Comparison of ENCODE assay signal across 14 cellular contexts in genomic region chrX:150688911-150689451, GRCh38. TPM values are rescaled to one million over a fixed set of nuclear protein-coding genes. Genes with fewer than 3 reads are reported as not detected.
A peak's percentile ranks its signal among the peaks of the same experiment; 100 is the strongest.
DNase-seq lines count a peak whose midpoint lies in the region; ATAC-seq, FAIRE-seq and TF ChIP-seq lines count a peak whose summit lies in the region.
"Had no signal": no experiment of that assay in that cellular context is flagged by ENCODE, and none has a peak within 500 bp of the region (broad histone marks: within the 10 kb centered on the region; RNA-seq: fewer than 3 reads in every experiment).

No MANE protein-coding gene starts in this region.

- peak overlapping the region; percentile 42 to 92 (median 92) for H3K27ac Mint-ChIP-seq in CD4-positive, CD25-positive, alpha-beta regulatory T cell
- no peak overlapping the region for H3K27ac Mint-ChIP-seq in natural killer cell treated with Interleukin-12 subunit alpha and Interleukin-12 subunit beta and Interleukin-15 and Interleukin-18, amount 100 ng/mL, for 72 hours
- H3K27ac Mint-ChIP-seq: activated B cell treated with CpG ODN at 0.5 μM for 24 hours had no signal

- peaks cover 11 to 45% (median 18%) of the 10 kb centered on the region in 4 donors for H3K4me1 Mint-ChIP-seq in CD4-positive, CD25-positive, alpha-beta regulatory T cell
- peaks cover 9 to 19% of the 10 kb centered on the region in 2 donors for H3K4me1 Mint-ChIP-seq in natural killer cell treated with Interleukin-12 subunit alpha and Interleukin-12 subunit beta and Interleukin-15 and Interleukin-18, amount 100 ng/mL, for 72 hours (ENCODE audit: low read depth in 2 of 2)

- TF ChIP-seq CTCF in astrocyte of the spinal cord (IDR thresholded peaks at IDR 0.05; ENCODE audit: low read depth, low read length) (no peak), keratinocyte (optimal IDR thresholded peaks at IDR 0.05 in 1 of 3, IDR thresholded peaks at IDR 0.05 in 1 of 3, conservative IDR thresholded peaks at IDR 0.05 in 1 of 3; ENCODE audit: extremely low read depth in 1 of 3, insufficient read depth in 2 of 3, low read length in 3 of 3) (peak in 1 of 3 experiments; percentile 1), left ventricle myocardium inferior (IDR thresholded peaks at IDR 0.05; ENCODE audit: borderline replicate concordance) (no peak)

- in situ Hi-C loops in astrocyte of the spinal cord (cut with HindIII; ENCODE audit: low sequenced_read_pairs), result no loop called here

- no peak overlapping the region for H3K27ac ChIP-seq in CD4-positive, CD25-positive, alpha-beta regulatory T cell (ENCODE audit: insufficient read depth, low read length, poor library complexity, severe bottlenecking)
- no peak overlapping the region; the same call in 1 of the 2 replicates for H3K27ac ChIP-seq in HUES6 (ENCODE audit: low read depth, low read length)
- peak overlapping the region; percentile 81 for H3K27ac ChIP-seq in keratinocyte (ENCODE audit: control insufficient read depth, insufficient read depth, low read length)
- H3K27ac ChIP-seq in left ventricle myocardium inferior (replicated peaks), result no peak overlapping the region
- H3K27ac ChIP-seq: cardiac muscle cell, spleen, stomach had no signal

- H3K4me1 ChIP-seq in CD4-positive, CD25-positive, alpha-beta regulatory T cell (ENCODE audit: control insufficient read depth, insufficient read depth, low read length, poor library complexity, severe bottlenecking), result peaks cover 21% of the 10 kb centered on the region
- peaks cover 21% of the 10 kb centered on the region for H3K4me1 ChIP-seq in HUES6 (ENCODE audit: control insufficient read depth, insufficient read depth, low read length)
- H3K4me1 ChIP-seq in keratinocyte (ENCODE audit: control insufficient read depth, extremely low read depth, insufficient read depth, low read length), result peaks cover 19% of the 10 kb centered on the region
- H3K4me1 ChIP-seq in left ventricle myocardium inferior, result no peaks in the 10 kb centered on the region

- peak; percentile 89 for FAIRE-seq in keratinocyte (lab: Jason Lieb, UNC)

- H3K27me3 ChIP-seq in CD4-positive, CD25-positive, alpha-beta regulatory T cell (ENCODE audit: control insufficient read depth, insufficient read depth, low read length), result no peaks in the 10 kb centered on the region
- H3K27me3 ChIP-seq in HUES6 (ENCODE audit: control insufficient read depth, insufficient read depth, low read length) (no peaks in the 10 kb centered on the region), keratinocyte (ENCODE audit: control insufficient read depth, extremely low read depth, insufficient read depth, low read length) (no peaks in the 10 kb centered on the region), left ventricle myocardium inferior (ENCODE audit: low read depth) (no peaks in the 10 kb centered on the region)
- H3K27me3 ChIP-seq: cardiac muscle cell, spleen, stomach had no signal

- H3K9me1 ChIP-seq in keratinocyte (ENCODE audit: control insufficient read depth, extremely low read depth, insufficient read depth, low read length), result no peaks in the 10 kb centered on the region

- H3K27me3 Mint-ChIP-seq in CD4-positive, CD25-positive, alpha-beta regulatory T cell, result no peaks in the 10 kb centered on the region
- H3K27me3 Mint-ChIP-seq in natural killer cell treated with Interleukin-12 subunit alpha and Interleukin-12 subunit beta and Interleukin-15 and Interleukin-18, amount 100 ng/mL, for 72 hours, result peaks cover 0 to 6% of the 10 kb centered on the region in 2 donors
- H3K27me3 Mint-ChIP-seq: activated B cell treated with CpG ODN at 0.5 μM for 24 hours had no signal

- no peak for DNase-seq in CD4-positive, CD25-positive, alpha-beta regulatory T cell
- DNase-seq in astrocyte of the spinal cord (ENCODE audit: low read depth, low spot score), result peak; percentile 93
- peak; percentile 76 for DNase-seq in keratinocyte (ENCODE audit: low read depth, low spot score)
- no peak for DNase-seq in activated CD4-positive, alpha-beta T cell treated with anti-CD3 and anti-CD28 coated beads for 4 hours
- no peak for DNase-seq in left ventricle myocardium inferior
- no peak for DNase-seq in natural killer cell treated with Interleukin-12 subunit alpha and Interleukin-12 subunit beta and Interleukin-15 and Interleukin-18, amount 100 ng/mL, for 72 hours (ENCODE audit: low spot score)
- DNase-seq: activated B cell treated with CpG ODN at 0.5 μM for 24 hours, NCI-H446, spleen, stomach had no signal

- no peak overlapping the region for H2AFZ ChIP-seq in keratinocyte (ENCODE audit: control insufficient read depth, low read length)

- no peaks in the 10 kb centered on the region for H3K36me3 ChIP-seq in CD4-positive, CD25-positive, alpha-beta regulatory T cell (ENCODE audit: control insufficient read depth, insufficient read depth, low read length)
- H3K36me3 ChIP-seq in HUES6 (ENCODE audit: control insufficient read depth, insufficient read depth, low read length) (no peaks in the 10 kb centered on the region), keratinocyte (ENCODE audit: control insufficient read depth in 2 of 2, extremely low read depth in 1 of 2, insufficient read depth in 2 of 2, low read length in 2 of 2) (no peaks in the 10 kb centered on the region), left ventricle myocardium inferior (no peaks in the 10 kb centered on the region)
- H3K36me3 ChIP-seq: cardiac muscle cell, spleen, stomach had no signal

- no peak overlapping the region for H3K4me3 ChIP-seq in CD4-positive, CD25-positive, alpha-beta regulatory T cell (ENCODE audit: low read depth, low read length)
- H3K4me3 ChIP-seq in HUES6 (ENCODE audit: low read depth, low read length), result no peak overlapping the region
- no peak overlapping the region for H3K4me3 ChIP-seq in astrocyte of the spinal cord (ENCODE audit: low read depth, low read length)
- no peak overlapping the region for H3K4me3 ChIP-seq in keratinocyte (ENCODE audit: control insufficient read depth in 2 of 3, extremely low read depth in 1 of 3, insufficient read depth in 2 of 3, low read depth in 1 of 3, low read length in 3 of 3)
- no peak overlapping the region for H3K4me3 ChIP-seq in left ventricle myocardium inferior
- H3K4me3 ChIP-seq: cardiac muscle cell, spleen, stomach had no signal

- no peaks in the 10 kb centered on the region for H3K36me3 Mint-ChIP-seq in CD4-positive, CD25-positive, alpha-beta regulatory T cell
- no peaks in the 10 kb centered on the region for H3K36me3 Mint-ChIP-seq in natural killer cell treated with Interleukin-12 subunit alpha and Interleukin-12 subunit beta and Interleukin-15 and Interleukin-18, amount 100 ng/mL, for 72 hours

- intact Hi-C loops in left ventricle myocardium inferior (cut with micrococcal nuclease), result no loop called here

- peak overlapping the region; percentile 40 for H3K4me2 ChIP-seq in keratinocyte (ENCODE audit: control insufficient read depth, extremely low read depth, insufficient read depth, low read depth, low read length)

- H3K79me2 ChIP-seq in keratinocyte (ENCODE audit: control insufficient read depth, insufficient read depth, low read length), result no peaks in the 10 kb centered on the region

- dilution Hi-C loops in keratinocyte (cut with MboI; ENCODE audit: extremely low pct_ligation_motif_present, low sequenced_read_pairs), result no loop called here

- no peaks in the 10 kb centered on the region for H4K20me1 ChIP-seq in keratinocyte (ENCODE audit: control insufficient read depth, extremely low read depth, insufficient read depth, low read length)

- ATAC-seq in CD4-positive, CD25-positive, alpha-beta regulatory T cell (ENCODE audit: low read depth in 2 of 2), result no peak
- no peak for ATAC-seq in HG02885 (IDR thresholded peaks at IDR 0.05; ENCODE audit: poor library complexity, unreplicated experiment)
- ATAC-seq in natural killer cell treated with Interleukin-12 subunit alpha and Interleukin-12 subunit beta and Interleukin-15 and Interleukin-18, amount 100 ng/mL, for 72 hours, result no peak
- ATAC-seq: left lobe of liver had no signal

- peak overlapping the region in 1 of 4 donors; percentile 27 for H3K4me3 Mint-ChIP-seq in CD4-positive, CD25-positive, alpha-beta regulatory T cell
- H3K4me3 Mint-ChIP-seq in natural killer cell treated with Interleukin-12 subunit alpha and Interleukin-12 subunit beta and Interleukin-15 and Interleukin-18, amount 100 ng/mL, for 72 hours, result no peak overlapping the region
- H3K4me3 Mint-ChIP-seq: activated B cell treated with CpG ODN at 0.5 μM for 24 hours had no signal

- no peaks in the 10 kb centered on the region for H3K9me3 Mint-ChIP-seq in CD4-positive, CD25-positive, alpha-beta regulatory T cell
- H3K9me3 Mint-ChIP-seq in natural killer cell treated with Interleukin-12 subunit alpha and Interleukin-12 subunit beta and Interleukin-15 and Interleukin-18, amount 100 ng/mL, for 72 hours, result no peaks in the 10 kb centered on the region
- H3K9me3 Mint-ChIP-seq: activated B cell treated with CpG ODN at 0.5 μM for 24 hours had no signal

- H3K9ac ChIP-seq in HUES6 (ENCODE audit: low read length) (peak overlapping the region; percentile 5), keratinocyte (ENCODE audit: control insufficient read depth, extremely low read depth, insufficient read depth, low read length) (peak overlapping the region; percentile 6)

- H3K9me3 ChIP-seq in CD4-positive, CD25-positive, alpha-beta regulatory T cell (ENCODE audit: control insufficient read depth in 2 of 2, low read length in 2 of 2), result no peaks in the 10 kb centered on the region
- H3K9me3 ChIP-seq in HUES6 (ENCODE audit: control insufficient read depth, insufficient read depth, low read depth, low read length) (peaks cover 11% of the 10 kb centered on the region; the same call in 1 of the 2 replicates), keratinocyte (ENCODE audit: control insufficient read depth, low read depth, low read length) (peaks cover 5% of the 10 kb centered on the region), left ventricle myocardium inferior (replicated peaks) (no peaks in the 10 kb centered on the region)
- H3K9me3 ChIP-seq: spleen had no signal

RNA-seq across cellular contexts. Expression of gene MTMR1, which starts 4.2 kb away (rescaled TPM):
- total RNA-seq in CD4-positive, CD25-positive, alpha-beta regulatory T cell, result 61.1 TPM
- 10 to 100 TPM; 17.9 to 38.5 (median 26.2) TPM for polyA plus RNA-seq in CD4-positive, CD25-positive, alpha-beta regulatory T cell
- polyA plus RNA-seq in keratinocyte, result 26.8 to 45.6 TPM (median 42.7 TPM) in 3 replicates
- polyA plus RNA-seq in keratinocyte (2011; ENCODE audit: low read depth), result 47.1 TPM
- polyA plus RNA-seq in keratinocyte (2011; cell fraction: cytosol; rRNA removed), result 18.9 and 26.4 TPM in 2 replicates
- 70.3 and 91.2 TPM in 2 replicates for polyA plus RNA-seq in keratinocyte (2011; cell fraction: nucleus; rRNA removed)
- 12.5 and 27.8 TPM in 2 replicates for polyA plus RNA-seq in keratinocyte (2012; ENCODE audit: low replicate concordance)
- 20.3 to 46.1 TPM (median 23.4 TPM) in 3 replicates for polyA minus RNA-seq in keratinocyte
- 19.2 TPM for polyA minus RNA-seq in keratinocyte (2011; cell fraction: cytosol; rRNA and poly(A)+ RNA removed)
- 16.8 and 47.1 TPM in 2 replicates for polyA minus RNA-seq in keratinocyte (2011; cell fraction: nucleus; rRNA and poly(A)+ RNA removed)
- 18.6 TPM for total RNA-seq in left ventricle myocardium inferior
- 10 to 100 TPM; 32.1 to 37.1 TPM for total RNA-seq in natural killer cell treated with Interleukin-12 subunit alpha and Interleukin-12 subunit beta and Interleukin-15 and Interleukin-18, amount 100 ng/mL, for 72 hours

Comparison
In these comparisons a context has a peak if more than half of its experiments do, and no peak if none do; other contexts are left out.
1. DNase-seq: peak in astrocyte of the spinal cord (single experiment) and keratinocyte (single experiment); none in CD4-positive, CD25-positive, alpha-beta regulatory T cell (0 of 3), activated CD4-positive, alpha-beta T cell treated with anti-CD3 and anti-CD28 coated beads for 4 hours (0 of 2), left ventricle myocardium inferior (single experiment) and natural killer cell treated with Interleukin-12 subunit alpha and Interleukin-12 subunit beta and Interleukin-15 and Interleukin-18, amount 100 ng/mL, for 72 hours (single experiment).
2. H3K27ac Mint-ChIP-seq: peak in CD4-positive, CD25-positive, alpha-beta regulatory T cell (3 of 3); none in natural killer cell treated with Interleukin-12 subunit alpha and Interleukin-12 subunit beta and Interleukin-15 and Interleukin-18, amount 100 ng/mL, for 72 hours (0 of 2).